In genomic region chr4:123354701-123355100, GRCh38 we compare ENCODE assay signal across 27 cellular contexts.
"Had no signal": no experiment of that assay in that cellular context is flagged by ENCODE, and none has a peak within 500 bp of the region (broad histone marks: within the 10 kb centered on the region; RNA-seq: fewer than 3 reads in every experiment).

No MANE protein-coding gene starts in this region.

- H3K27ac Mint-ChIP-seq: activated CD4-positive, alpha-beta memory T cell treated with anti-CD3 and anti-CD28 coated beads, Interleukin-2, amount 10 ng/mL, durations not matched to agents 7 days and 5 days; activated CD4-positive, alpha-beta T cell treated with anti-CD3 and anti-CD28 coated beads for 36 hours; activated CD4-positive, alpha-beta T cell treated with anti-CD3 and anti-CD28 coated beads, Interleukin-2, amount 10 ng/mL, durations not matched to agents 24 days and 14 days; activated naive CD8-positive, alpha-beta T cell; activated T-helper 17 cell treated with anti-CD3 and anti-CD28 coated beads, Interleukin-2, amount 50 U/mL, for 72 hours had no signal

- H3K9me3 Mint-ChIP-seq: activated CD4-positive, alpha-beta memory T cell treated with anti-CD3 and anti-CD28 coated beads, Interleukin-2, amount 10 ng/mL, durations not matched to agents 7 days and 5 days; activated CD4-positive, alpha-beta T cell treated with anti-CD3 and anti-CD28 coated beads, Interleukin-2, amount 10 ng/mL, durations not matched to agents 24 days and 14 days; activated T-cell treated with anti-CD3 and anti-CD28 coated beads, Interleukin-2, amount 50 U/mL, for 4 hours; activated T-helper 17 cell treated with anti-CD3 and anti-CD28 coated beads, Interleukin-2, amount 50 U/mL, for 72 hours had no signal

- H3K4me3 Mint-ChIP-seq: activated CD4-positive, alpha-beta memory T cell treated with anti-CD3 and anti-CD28 coated beads, Interleukin-2, amount 10 ng/mL, durations not matched to agents 7 days and 5 days; activated CD4-positive, alpha-beta T cell treated with anti-CD3 and anti-CD28 coated beads for 36 hours; activated CD4-positive, alpha-beta T cell treated with anti-CD3 and anti-CD28 coated beads, Interleukin-2, amount 10 ng/mL, durations not matched to agents 24 days and 14 days; activated naive CD8-positive, alpha-beta T cell; activated T-cell treated with anti-CD3 and anti-CD28 coated beads, Interleukin-2, amount 50 U/mL, for 4 hours; activated T-helper 17 cell treated with anti-CD3 and anti-CD28 coated beads, Interleukin-2, amount 50 U/mL, for 72 hours; brain had no signal

- H3K27me3 Mint-ChIP-seq: activated CD4-positive, alpha-beta T cell treated with anti-CD3 and anti-CD28 coated beads for 36 hours; activated naive CD8-positive, alpha-beta T cell had no signal

- H3K36me3 ChIP-seq: ascending aorta, breast epithelium, cardiac muscle cell, colonic mucosa, esophagus squamous epithelium, gastroesophageal sphincter had no signal

- H3K9me3 ChIP-seq: ascending aorta, breast epithelium, colonic mucosa, esophagus squamous epithelium, gastroesophageal sphincter had no signal

- H3K27me3 ChIP-seq: ascending aorta, breast epithelium, cardiac muscle cell, colonic mucosa, esophagus squamous epithelium, gastroesophageal sphincter had no signal

- H3K4me1 Mint-ChIP-seq: activated T-helper 17 cell treated with anti-CD3 and anti-CD28 coated beads, Interleukin-2, amount 50 U/mL, for 72 hours had no signal

- H3K4me1 ChIP-seq: breast epithelium, colonic mucosa had no signal

- H3K27ac ChIP-seq: ascending aorta, cardiac muscle cell, colonic mucosa, epithelial cell of prostate had no signal

- DNase-seq: activated CD4-positive, alpha-beta memory T cell treated with anti-CD3 and anti-CD28 coated beads, Interleukin-2, amount 10 ng/mL, durations not matched to agents 7 days and 5 days; activated CD4-positive, alpha-beta T cell treated with anti-CD3 and anti-CD28 coated beads for 36 hours; activated CD4-positive, alpha-beta T cell treated with anti-CD3 and anti-CD28 coated beads, Interleukin-2, amount 10 ng/mL, durations not matched to agents 24 days and 14 days; activated CD4-positive, CD25-positive, alpha-beta regulatory T cell; activated CD4-positive, CD25-positive, alpha-beta regulatory T cell treated with anti-CD3 and anti-CD28 coated beads, Interleukin-2, amount 50 U/mL, for 72 hours; activated CD8-positive, alpha-beta memory T cell treated with anti-CD3 and anti-CD28 coated beads, Interleukin-2, amount 50 U/mL, for 48 hours; activated effector memory CD4-positive, alpha-beta T cell treated with Interleukin-2 at 50 U/mL for 16 hours; activated gamma-delta T cell treated with Interleukin-2 at 50 U/mL for 16 hours; activated naive CD4-positive, alpha-beta T cell treated with anti-CD3 and anti-CD28 coated beads, Interleukin-2, amount 50 U/mL, for 16 hours; activated naive CD4-positive, alpha-beta T cell treated with Interleukin-2 at 50 U/mL for 16 hours; activated T-cell treated with anti-CD3 and anti-CD28 coated beads for 4 hours; activated T-cell treated with anti-CD3 and anti-CD28 coated beads, Interleukin-2, amount 50 U/mL, for 4 hours; central memory CD4-positive, alpha-beta T cell; cerebellar nuclear complex; colonic mucosa; effector CD8-positive, alpha-beta T cell; esophagus squamous epithelium; foreskin melanocyte; T-helper 2 cell had no signal

- ATAC-seq: activated CD4-positive, alpha-beta T cell treated with anti-CD3 and anti-CD28 coated beads for 36 hours; activated T-cell treated with anti-CD3 and anti-CD28 coated beads, Interleukin-2, amount 50 U/mL, for 4 hours; activated T-helper 17 cell treated with anti-CD3 and anti-CD28 coated beads, Interleukin-2, amount 50 U/mL, for 72 hours; gastroesophageal sphincter had no signal

- H3K4me3 ChIP-seq: ascending aorta, breast epithelium, cardiac muscle cell, colonic mucosa, esophagus squamous epithelium, gastroesophageal sphincter had no signal
